ENCODE assay signal across 16 cellular contexts in genomic region chr5:3122216-3122615, GRCh38.
"Had no signal": no experiment of that assay in that cellular context is flagged by ENCODE, and none has a peak within 500 bp of the region (broad histone marks: within the 10 kb centered on the region; RNA-seq: fewer than 3 reads in every experiment).

No MANE protein-coding gene starts in this region.

- H3K27me3 Mint-ChIP-seq: memory B cell had no signal

- H3K4me3 ChIP-seq: ovary, uterus had no signal

- H3K4me3 Mint-ChIP-seq: dendritic cell treated with granulocyte-macrophage colony-stimulating factor and Interleukin-4, amounts not matched to agents 40 ng/mL and 50 ng/mL, for 4 days; memory B cell; naive thymus-derived CD8-positive, alpha-beta T cell; stimulated activated memory B cell treated with anti-CD40 and anti-IgM and Interleukin-4, amounts not matched to agents 10 μg/mL and 1 μg/mL and 100 μg/mL, for 72 hours had no signal

- H3K36me3 ChIP-seq: ovary, uterus had no signal

- H3K36me3 Mint-ChIP-seq: memory B cell; stimulated activated memory B cell treated with anti-CD40 and anti-IgM and Interleukin-4, amounts not matched to agents 10 μg/mL and 1 μg/mL and 100 μg/mL, for 72 hours had no signal

- H3K9me3 Mint-ChIP-seq: dendritic cell treated with granulocyte-macrophage colony-stimulating factor and Interleukin-4, amounts not matched to agents 40 ng/mL and 50 ng/mL, for 4 days; memory B cell; stimulated activated memory B cell treated with anti-CD40 and anti-IgM and Interleukin-4, amounts not matched to agents 10 μg/mL and 1 μg/mL and 100 μg/mL, for 72 hours had no signal

- H3K4me1 ChIP-seq: uterus had no signal

- ATAC-seq: left ventricle myocardium superior; naive thymus-derived CD8-positive, alpha-beta T cell; sciatic nerve; stimulated activated memory B cell treated with anti-CD40 and anti-IgM and Interleukin-4, amounts not matched to agents 10 μg/mL and 1 μg/mL and 100 μg/mL, for 72 hours had no signal

- DNase-seq: activated CD4-positive, alpha-beta T cell treated with anti-CD3 and anti-CD28 coated beads, Interleukin-2, amount 50 U/mL, for 4 hours; activated CD4-positive, CD25-positive, alpha-beta regulatory T cell treated with anti-CD3 and anti-CD28 coated beads, Interleukin-2, amount 50 U/mL, for 72 hours; activated naive CD4-positive, alpha-beta T cell; activated T-cell treated with anti-CD3 and anti-CD28 coated beads for 4 hours; aorta; cerebellar nuclear complex; left ventricle myocardium superior; naive thymus-derived CD8-positive, alpha-beta T cell; ovary; stimulated activated CD4-positive, alpha-beta T cell treated with anti-CD3 and anti-CD28 coated beads, Interleukin-1b, Interleukin-23, amount 100 ng/mL, for 48 hours; SW 1271; uterus had no signal

- H3K27ac Mint-ChIP-seq: dendritic cell treated with granulocyte-macrophage colony-stimulating factor and Interleukin-4, amounts not matched to agents 40 ng/mL and 50 ng/mL, for 4 days; memory B cell; stimulated activated memory B cell treated with anti-CD40 and anti-IgM and Interleukin-4, amounts not matched to agents 10 μg/mL and 1 μg/mL and 100 μg/mL, for 72 hours had no signal

- H3K27me3 ChIP-seq: ovary had no signal

- H3K27ac ChIP-seq: ovary, uterus had no signal

- H3K9me3 ChIP-seq: ovary, uterus had no signal

- H3K4me1 Mint-ChIP-seq: memory B cell; stimulated activated memory B cell treated with anti-CD40 and anti-IgM and Interleukin-4, amounts not matched to agents 10 μg/mL and 1 μg/mL and 100 μg/mL, for 72 hours had no signal
